In genomic region chrX:13690836-13691235, GRCh38 we compare ENCODE assay signal across 9 cellular contexts. TPM values are rescaled to one million over a fixed set of nuclear protein-coding genes. Genes with fewer than 3 reads are reported as not detected.
A peak's percentile ranks its signal among the peaks of the same experiment; 100 is the strongest.
DNase-seq lines count a peak whose midpoint lies in the region; ATAC-seq, FAIRE-seq and TF ChIP-seq lines count a peak whose summit lies in the region.
"Had no signal": no experiment of that assay in that cellular context is flagged by ENCODE, and none has a peak within 500 bp of the region (broad histone marks: within the 10 kb centered on the region; RNA-seq: fewer than 3 reads in every experiment).

No MANE protein-coding gene starts in this region.

- no peak for FAIRE-seq in kidney (lab: Jason Lieb, UNC)

- H3K4me3 ChIP-seq in WI38 (ENCODE audit: low read depth, low read length) (peak overlapping the region; percentile 88), fibroblast of villous mesenchyme (ENCODE audit: low read depth, low read length) (peak overlapping the region; percentile 86), thoracic aorta (peak overlapping the region; percentile 86), kidney (ENCODE audit: low read length in 2 of 2) (peak overlapping the region in 1 of 2 donors; percentile 87)

- no peak overlapping the region for H3K9ac ChIP-seq in kidney (ENCODE audit: low read length in 2 of 2)

- H3K36me3 Mint-ChIP-seq in activated naive CD4-positive, alpha-beta T cell treated with anti-CD3 and anti-CD28 coated beads, Interleukin-2, amount 10 ng/mL, durations not matched to agents 7 days and 5 days: peaks cover 4% of the 10 kb centered on the region

- H3K27ac Mint-ChIP-seq in activated naive CD4-positive, alpha-beta T cell treated with anti-CD3 and anti-CD28 coated beads, Interleukin-2, amount 10 ng/mL, durations not matched to agents 7 days and 5 days: no peak overlapping the region

- peaks cover 20 to 37% of the 10 kb centered on the region in 2 donors for H3K4me1 ChIP-seq in thoracic aorta (ENCODE audit: control insufficient read depth in 1 of 2, low read depth in 2 of 2)
- H3K4me1 ChIP-seq in kidney (ENCODE audit: control insufficient read depth in 1 of 2, insufficient read depth in 1 of 2, low read depth in 1 of 2, low read length in 2 of 2): peaks cover 11 to 18% of the 10 kb centered on the region in 2 donors

- no peak for ATAC-seq in thoracic aorta (ENCODE audit: insufficient number of reproducible peaks, low FRiP score, low read depth)
- no peak for ATAC-seq in omental fat pad (ENCODE audit: low FRiP score)

- no peaks in the 10 kb centered on the region for H3K27me3 Mint-ChIP-seq in activated naive CD4-positive, alpha-beta T cell treated with anti-CD3 and anti-CD28 coated beads, Interleukin-2, amount 10 ng/mL, durations not matched to agents 7 days and 5 days

- no peaks in the 10 kb centered on the region for H3K9me3 Mint-ChIP-seq in activated naive CD4-positive, alpha-beta T cell treated with anti-CD3 and anti-CD28 coated beads, Interleukin-2, amount 10 ng/mL, durations not matched to agents 7 days and 5 days

- peaks cover 60% of the 10 kb centered on the region for H3K4me1 Mint-ChIP-seq in activated naive CD4-positive, alpha-beta T cell treated with anti-CD3 and anti-CD28 coated beads, Interleukin-2, amount 10 ng/mL, durations not matched to agents 7 days and 5 days

- peak overlapping the region in 1 of 2 donors; percentile 94 for H3K27ac ChIP-seq in thoracic aorta
- peak overlapping the region in 1 of 2 donors; percentile 5 for H3K27ac ChIP-seq in kidney (ENCODE audit: low read depth in 2 of 2, low read length in 2 of 2)

- DNase-seq in activated naive CD4-positive, alpha-beta T cell treated with anti-CD3 and anti-CD28 coated beads, Interleukin-2, amount 10 ng/mL, durations not matched to agents 7 days and 5 days: peak; percentile 22
- no peak for DNase-seq in activated naive CD4-positive, alpha-beta T cell treated with Interleukin-2 at 50 U/mL for 16 hours
- no peak for DNase-seq in fibroblast of villous mesenchyme (ENCODE audit: low read depth)
- no peak for DNase-seq in thoracic aorta (ENCODE audit: low spot score)
- no peak for DNase-seq in omental fat pad (ENCODE audit: low spot score)
- DNase-seq in kidney: no peak
- no peak for DNase-seq in AG08395 (ENCODE audit: low spot score)
- DNase-seq: tibial artery had no signal

- H3K36me3 ChIP-seq in thoracic aorta (no peaks in the 10 kb centered on the region), kidney (ENCODE audit: control insufficient read depth in 1 of 2, insufficient read depth in 2 of 2, low read length in 2 of 2) (no peaks in the 10 kb centered on the region)
- H3K36me3 ChIP-seq: tibial artery had no signal

- CTCF ChIA-PET in activated naive CD4-positive, alpha-beta T cell treated with anti-CD3 and anti-CD28 coated beads, Interleukin-2, amount 10 ng/mL, durations not matched to agents 7 days and 5 days (lab: Charles Lee): no interaction called here

- H3K9me3 ChIP-seq in thoracic aorta: no peaks in the 10 kb centered on the region
- no peaks in the 10 kb centered on the region for H3K9me3 ChIP-seq in kidney (ENCODE audit: control insufficient read depth in 1 of 2, low read length in 2 of 2)
- H3K9me3 ChIP-seq: tibial artery had no signal

- intact Hi-C loops in kidney (cut with DNase I): no loop called here

- H3K4me3 Mint-ChIP-seq in activated naive CD4-positive, alpha-beta T cell treated with anti-CD3 and anti-CD28 coated beads, Interleukin-2, amount 10 ng/mL, durations not matched to agents 7 days and 5 days: no peak overlapping the region

- TF ChIP-seq CTCF in WI38 (IDR thresholded peaks at IDR 0.05; ENCODE audit: low read depth, low read length) (no peak), fibroblast of villous mesenchyme (IDR thresholded peaks at IDR 0.05; ENCODE audit: insufficient read depth, low read depth, low read length) (peak; percentile 35), thoracic aorta (IDR thresholded peaks at IDR 0.05) (no peak), omental fat pad (IDR thresholded peaks at IDR 0.05) (no peak), kidney (IDR thresholded peaks at IDR 0.05; ENCODE audit: borderline replicate concordance, extremely low read depth, insufficient read depth) (no peak)

- H3K27me3 ChIP-seq in thoracic aorta (replicated peaks; ENCODE audit: insufficient read depth): no peaks in the 10 kb centered on the region
- H3K27me3 ChIP-seq: tibial artery had no signal

RNA-seq across cellular contexts. Expression of gene RAB9A, which starts 1.9 kb away (rescaled TPM):
- total RNA-seq in fibroblast of villous mesenchyme (44.5 and 63.0 TPM in 2 replicates), thoracic aorta (10 to 100 TPM; 20.0 to 21.7 TPM), omental fat pad (10 to 100 TPM; 20.2 to 31.8 (median 29.8) TPM), kidney (33.7 TPM)
- 31.1 TPM for polyA plus RNA-seq in kidney (ENCODE audit: insufficient read depth, low read depth, low replicate concordance)

RNA-seq across cellular contexts. Expression of gene TCEANC, which starts 37.9 kb away (rescaled TPM):
- total RNA-seq in fibroblast of villous mesenchyme (2.3 and 5.2 TPM in 2 replicates), thoracic aorta (1 to 10 TPM; 2.6 to 9.6 TPM), omental fat pad (1 to 10 TPM; 2.4 to 3.9 (median 3.6) TPM), kidney (5.3 TPM)
- polyA plus RNA-seq in kidney (ENCODE audit: insufficient read depth, low read depth, low replicate concordance): 2.6 TPM

RNA-seq across cellular contexts. Expression of gene TRAPPC2, which starts 43.6 kb away (rescaled TPM):
- 13.2 and 28.1 TPM in 2 replicates for total RNA-seq in fibroblast of villous mesenchyme
- total RNA-seq in thoracic aorta: 10 to 100 TPM; 15.0 to 24.2 TPM
- total RNA-seq in omental fat pad: 10 to 100 TPM in 1 of 4 donors, 1 to 10 TPM in 3; 6.6 to 13.1 (median 8.7) TPM
- total RNA-seq in kidney: 21.0 TPM
- polyA plus RNA-seq in kidney (ENCODE audit: insufficient read depth, low read depth, low replicate concordance): 9.0 TPM

RNA-seq across cellular contexts. Expression of gene OFD1, which starts 43.7 kb away (rescaled TPM):
- total RNA-seq in fibroblast of villous mesenchyme (12.5 and 15.1 TPM in 2 replicates), thoracic aorta (10 to 100 TPM; 15.3 to 19.0 TPM), omental fat pad (10 to 100 TPM; 13.2 to 25.1 (median 17.1) TPM), kidney (42.0 TPM)
- 20.6 TPM for polyA plus RNA-seq in kidney (ENCODE audit: insufficient read depth, low read depth, low replicate concordance)
